15 cellular contexts compared by ENCODE assay signal in the genomic region with DNA sequence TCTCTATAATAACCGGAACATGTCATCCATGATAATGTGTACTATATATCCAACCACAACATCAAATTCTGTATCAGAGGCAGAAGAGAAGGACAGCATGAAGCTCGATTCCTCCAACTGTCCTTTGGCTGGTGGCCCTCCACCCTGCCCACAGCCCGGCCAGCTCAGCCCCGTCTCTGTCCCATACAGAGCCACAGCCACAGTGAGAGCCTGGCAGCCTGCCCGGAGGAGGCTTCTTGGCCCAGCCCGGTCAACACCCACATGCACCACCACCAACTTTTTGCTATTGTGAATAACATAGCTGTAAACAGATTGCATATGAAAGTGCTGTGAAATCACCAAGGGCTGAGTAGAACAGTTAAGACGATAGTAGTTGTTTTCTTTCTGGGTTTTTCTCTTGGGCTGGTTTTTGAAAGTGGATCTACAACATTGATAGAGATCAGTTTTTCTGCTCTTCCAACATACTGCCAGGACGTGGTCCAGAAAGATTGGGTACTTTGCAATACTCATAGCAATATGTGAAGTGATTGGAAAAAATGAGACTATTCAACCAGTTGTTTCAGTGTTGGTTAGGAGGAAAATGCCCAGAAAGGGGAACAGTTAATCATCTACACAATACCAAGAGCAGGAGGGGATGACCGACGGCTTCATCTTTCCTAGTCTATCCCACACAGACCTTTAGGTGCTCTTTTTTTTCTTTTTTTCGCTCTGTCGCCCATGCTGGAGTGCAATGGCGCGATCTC. TPM values are rescaled to one million over a fixed set of nuclear protein-coding genes. Genes with fewer than 3 reads are reported as not detected.
DNase-seq lines count a peak whose midpoint lies in the region; ATAC-seq and TF ChIP-seq lines count a peak whose summit lies in the region.
"Had no signal": no experiment of that assay in that cellular context is flagged by ENCODE, and none has a peak within 500 bp of the region (broad histone marks: within the 10 kb centered on the region; RNA-seq: fewer than 3 reads in every experiment).

No MANE protein-coding gene starts in this region.

- H3K27me3 Mint-ChIP-seq in stimulated activated memory B cell treated with anti-CD40 and anti-IgM and Interleukin-4, amounts not matched to agents 10 μg/mL and 1 μg/mL and 100 μg/mL, for 72 hours, result peaks cover under 1% of the 10 kb centered on the region

- H3K27ac ChIP-seq in right atrium auricular region, result no peak overlapping the region
- H3K27ac ChIP-seq: heart right ventricle had no signal

- no peaks in the 10 kb centered on the region for H3K4me1 ChIP-seq in right atrium auricular region

- no peak overlapping the region for H3K4me3 ChIP-seq in right atrium auricular region
- H3K4me3 ChIP-seq: heart right ventricle had no signal

- H3K9me3 ChIP-seq in right atrium auricular region, result no peaks in the 10 kb centered on the region
- H3K9me3 ChIP-seq: heart right ventricle had no signal

- peak overlapping the region; percentile 10 for H3K4me3 Mint-ChIP-seq in stimulated activated memory B cell treated with anti-CD40 and anti-IgM and Interleukin-4, amounts not matched to agents 10 μg/mL and 1 μg/mL and 100 μg/mL, for 72 hours

- DNase-seq in Right ventricle myocardium inferior (ENCODE audit: missing footprints) (no peak), right atrium auricular region (ENCODE audit: low spot score) (no peak), HUDEP-2 (lab: John Stamatoyannopoulos, UW; ENCODE audit: unreplicated experiment in 76 of 76) (peak in 46 of 76 experiments; percentile 4 to 70 (median 28)), cerebellum (ENCODE audit: low spot score) (peak; percentile 70), NAMALWA (ENCODE audit: low spot score) (no peak), NCI-H748 treated with DMSO at 0.1 percent for 48 hours (lab: John Stamatoyannopoulos, UW) (no peak)
- DNase-seq: AML-193, heart right ventricle, kidney, MV-4-11, NCI-H2081, NCI-H526 treated with DMSO at 0.1 percent for 48 hours had no signal

- TF ChIP-seq CTCF in right atrium auricular region (IDR thresholded peaks at IDR 0.05), result no peak

- H3K27me3 ChIP-seq in right atrium auricular region, result no peaks in the 10 kb centered on the region

- peaks cover 35% of the 10 kb centered on the region for H3K4me1 Mint-ChIP-seq in stimulated activated memory B cell treated with anti-CD40 and anti-IgM and Interleukin-4, amounts not matched to agents 10 μg/mL and 1 μg/mL and 100 μg/mL, for 72 hours

- peak; percentile 57 for ATAC-seq in Right ventricle myocardium inferior
- peak; percentile 94 for ATAC-seq in stimulated activated memory B cell treated with anti-CD40 and anti-IgM and Interleukin-4, amounts not matched to agents 10 μg/mL and 1 μg/mL and 100 μg/mL, for 72 hours
- no peak for ATAC-seq in GM19324 (IDR thresholded peaks at IDR 0.05; ENCODE audit: low FRiP score, unreplicated experiment)
- ATAC-seq: Panc1 had no signal

- H3K36me3 ChIP-seq in right atrium auricular region, result no peaks in the 10 kb centered on the region

- peak overlapping the region; percentile 82 for H3K27ac Mint-ChIP-seq in stimulated activated memory B cell treated with anti-CD40 and anti-IgM and Interleukin-4, amounts not matched to agents 10 μg/mL and 1 μg/mL and 100 μg/mL, for 72 hours

- H3K9me3 Mint-ChIP-seq in stimulated activated memory B cell treated with anti-CD40 and anti-IgM and Interleukin-4, amounts not matched to agents 10 μg/mL and 1 μg/mL and 100 μg/mL, for 72 hours, result peaks cover 6% of the 10 kb centered on the region

- peaks cover 62% of the 10 kb centered on the region for H3K36me3 Mint-ChIP-seq in stimulated activated memory B cell treated with anti-CD40 and anti-IgM and Interleukin-4, amounts not matched to agents 10 μg/mL and 1 μg/mL and 100 μg/mL, for 72 hours

- intact Hi-C loops in Right ventricle myocardium inferior (cut with DNase I), result no loop called here

RNA-seq across cellular contexts. Expression of gene TUBA8, which starts 6.9 kb away (rescaled TPM):
- total RNA-seq in Right ventricle myocardium inferior (243 TPM), right atrium auricular region (10 to 100 TPM; 67.1 to 97.3 TPM), cerebellum (7.3 TPM)

RNA-seq across cellular contexts. Expression of gene PEX26, which starts 25.9 kb away (rescaled TPM):
- total RNA-seq in Right ventricle myocardium inferior (19.4 TPM), right atrium auricular region (10 to 100 TPM; 15.1 to 18.4 TPM), cerebellum (22.4 TPM)

RNA-seq across cellular contexts. Expression of gene USP18, which starts 46.3 kb away (rescaled TPM):
- total RNA-seq in Right ventricle myocardium inferior (2.7 TPM), right atrium auricular region (1 to 10 TPM; 2.2 to 3.6 TPM), cerebellum (1.8 TPM)

Comparison
In these comparisons a context has a peak if more than half of its experiments do, and no peak if none do; other contexts are left out.
1. DNase-seq: peak in HUDEP-2 (46 of 76) and cerebellum (single experiment); none in Right ventricle myocardium inferior (single experiment), right atrium auricular region (single experiment), NAMALWA (single experiment) and NCI-H748 treated with DMSO at 0.1 percent for 48 hours (single experiment).